ENCODE assay signal across 8 cellular contexts in the genomic region with DNA sequence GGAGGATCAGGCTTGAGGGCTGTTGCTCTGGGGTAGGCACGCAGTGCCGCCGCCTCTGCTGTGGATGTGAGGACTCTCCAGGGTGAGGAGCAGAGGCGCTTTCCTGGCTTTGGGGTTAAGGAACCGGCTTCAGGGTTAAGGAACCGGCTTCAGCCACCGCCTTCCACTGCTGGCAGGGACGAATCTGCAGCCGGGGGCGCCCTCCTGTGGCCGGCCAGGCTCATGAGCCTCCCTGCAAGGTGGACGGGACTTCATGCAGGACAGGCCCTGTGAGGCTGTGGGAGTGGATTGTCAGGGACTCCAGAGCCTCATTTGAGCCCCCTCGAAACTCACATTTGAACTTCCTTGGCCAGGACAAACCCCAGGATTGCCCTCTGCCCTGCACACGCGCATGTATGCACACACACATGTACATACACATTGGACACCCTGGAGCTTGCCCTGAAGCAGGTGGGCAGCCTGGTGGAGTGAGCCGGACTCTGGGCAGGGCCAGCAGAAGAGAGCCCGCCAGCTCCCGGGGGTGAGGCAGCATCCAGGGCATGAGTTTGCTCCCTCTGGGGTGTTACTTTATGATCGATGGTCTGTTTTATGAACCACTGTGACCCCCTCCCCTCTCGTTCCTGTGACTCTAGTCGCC.
DNase-seq lines count a peak whose midpoint lies in the region; ATAC-seq lines count a peak whose summit lies in the region.

No MANE protein-coding gene starts in this region.

- DNase-seq in NCI-H524 (lab: John Stamatoyannopoulos, UW) (peak; percentile 27 to 64), NCI-H524 treated with DMSO at 0.1 percent for 48 hours (lab: John Stamatoyannopoulos, UW) (no peak), NAMALWA (ENCODE audit: low spot score) (peak; percentile 61), glomerular visceral epithelial cell (ENCODE audit: extremely low spot score) (peak; percentile 46), putamen (ENCODE audit: low spot score) (peak; percentile 79)
- peak; percentile 76 for DNase-seq in activated CD8-positive, alpha-beta memory T cell treated with anti-CD3 and anti-CD28 coated beads, Interleukin-2, amount 50 U/mL, for 48 hours

- peak; percentile 59 for ATAC-seq in GM21619 (IDR thresholded peaks at IDR 0.05; ENCODE audit: unreplicated experiment)
- no peak for ATAC-seq in HG03457 (IDR thresholded peaks at IDR 0.05; ENCODE audit: unreplicated experiment)
